In genomic region chr5:124139477-124139876, GRCh38 we compare ENCODE assay signal across 16 cellular contexts.
A peak's percentile ranks its signal among the peaks of the same experiment; 100 is the strongest.
DNase-seq lines count a peak whose midpoint lies in the region; ATAC-seq and TF ChIP-seq lines count a peak whose summit lies in the region.
"Had no signal": no experiment of that assay in that cellular context is flagged by ENCODE, and none has a peak within 500 bp of the region (broad histone marks: within the 10 kb centered on the region; RNA-seq: fewer than 3 reads in every experiment).

No MANE protein-coding gene starts in this region.

- H3K4me3 ChIP-seq in cardiac muscle cell (no peak overlapping the region), heart right ventricle (no peak overlapping the region)
- H3K4me3 ChIP-seq: GM23338 had no signal

- peaks cover 18% of the 10 kb centered on the region for H3K4me1 ChIP-seq in cardiac muscle cell (ENCODE audit: low read depth)
- H3K4me1 ChIP-seq in heart right ventricle, result peaks cover 0 to 7% (median 0%) of the 10 kb centered on the region in 9 donors

- TF ChIP-seq POLR2A in GM18505 (IDR thresholded peaks at IDR 0.05; ENCODE audit: borderline replicate concordance, extremely low read depth, insufficient read depth, insufficient read length), result no peak

- intact Hi-C loops in heart right ventricle (cut with DNase I) (no loop called here), left ventricle myocardium superior (cut with micrococcal nuclease) (loop anchor here (5.0 kb wide), 1 partner anchor 467 kb away; no protein-coding TSS in a partner anchor)

- TF ChIP-seq CTCF in cardiac muscle cell (IDR thresholded peaks at IDR 0.05; ENCODE audit: low read depth, low read length) (no peak), heart right ventricle (IDR thresholded peaks at IDR 0.05) (no peak)

- no peaks in the 10 kb centered on the region for H3K36me3 ChIP-seq in cardiac muscle cell
- no peaks in the 10 kb centered on the region for H3K36me3 ChIP-seq in heart right ventricle

- ATAC-seq in heart right ventricle, result peak; percentile 23 to 94 (median 78)
- ATAC-seq in left ventricle myocardium superior, result peak; percentile 97
- no peak for ATAC-seq in GM18505 (IDR thresholded peaks at IDR 0.05; ENCODE audit: unreplicated experiment)
- no peak for ATAC-seq in HG03139 (IDR thresholded peaks at IDR 0.05; ENCODE audit: unreplicated experiment)
- ATAC-seq: GM23338, HCT116 had no signal

- H3K27me3 ChIP-seq in cardiac muscle cell, result no peaks in the 10 kb centered on the region
- H3K27me3 ChIP-seq in heart right ventricle, result no peaks in the 10 kb centered on the region

- H3K27ac ChIP-seq in cardiac muscle cell, result peak overlapping the region; percentile 37
- H3K27ac ChIP-seq in heart right ventricle, result peak overlapping the region in 4 of 10 donors; percentile 17 to 28 (median 19)

- peak in 1 of 2 donors; percentile 32 for DNase-seq in cardiac muscle cell (ENCODE audit: low read depth in 1 of 2, low spot score in 1 of 2)
- DNase-seq in heart right ventricle, result no peak
- no peak for DNase-seq in left ventricle myocardium superior
- DNase-seq in NCI-H524 treated with DMSO at 0.1 percent for 48 hours (lab: John Stamatoyannopoulos, UW), result no peak
- DNase-seq: C1 segment of cervical spinal cord; Calu3; CD4-positive, alpha-beta memory T cell; COR-L47; DMS53; DMS79 treated with DMSO at 0.1 percent for 48 hours; GF-D8; H9 had no signal

- H3K9me3 ChIP-seq in cardiac muscle cell (ENCODE audit: low read depth) (no peaks in the 10 kb centered on the region), heart right ventricle (peaks cover 0 to 8% (median 0%) of the 10 kb centered on the region in 11 donors)

Comparison
In these comparisons a context has a peak if more than half of its experiments do, and no peak if none do; other contexts are left out.
1. ATAC-seq: peak in heart right ventricle (8 of 8) and left ventricle myocardium superior (single experiment); none in GM18505 (single experiment) and HG03139 (single experiment).